Comparison of ENCODE assay signal across 30 cellular contexts in genomic region chr6:39167321-39167720, GRCh38.
"Had no signal": no experiment of that assay in that cellular context is flagged by ENCODE, and none has a peak within 500 bp of the region (broad histone marks: within the 10 kb centered on the region; RNA-seq: fewer than 3 reads in every experiment).

No MANE protein-coding gene starts in this region.

- H3K27me3 ChIP-seq: adrenal gland, ascending aorta, body of pancreas, brain microvascular endothelial cell, breast epithelium had no signal

- H3K27ac ChIP-seq: adrenal gland, ascending aorta, brain microvascular endothelial cell, breast epithelium, cardiac muscle cell had no signal

- ATAC-seq: activated naive CD8-positive, alpha-beta T cell treated with anti-CD3 and anti-CD28 coated beads, Interleukin-2, amount 50 U/mL, for 24 hours; body of pancreas had no signal

- H3K4me1 ChIP-seq: adrenal gland, ascending aorta, breast epithelium had no signal

- H3K4me3 ChIP-seq: adrenal gland, ascending aorta, body of pancreas, breast epithelium, cardiac muscle cell had no signal

- DNase-seq: activated effector memory CD4-positive, alpha-beta T cell treated with anti-CD3 and anti-CD28 coated beads, Interleukin-2, amount 50 U/mL, for 16 hours; activated effector memory CD4-positive, alpha-beta T cell treated with Interleukin-2 at 50 U/mL for 16 hours; activated gamma-delta T cell; activated gamma-delta T cell treated with Interleukin-2 at 50 U/mL for 16 hours; activated naive CD4-positive, alpha-beta T cell; activated naive CD4-positive, alpha-beta T cell treated with anti-CD3 and anti-CD28 coated beads for 36 hours; activated naive CD4-positive, alpha-beta T cell treated with anti-CD3 and anti-CD28 coated beads, Interleukin-2, amount 10 ng/mL, durations not matched to agents 7 days and 5 days; activated naive CD4-positive, alpha-beta T cell treated with anti-CD3 and anti-CD28 coated beads, Interleukin-2, amount 50 U/mL, for 16 hours; activated naive CD4-positive, alpha-beta T cell treated with Interleukin-2 at 50 U/mL for 16 hours; activated naive CD8-positive, alpha-beta T cell treated with anti-CD3 and anti-CD28 coated beads for 36 hours; activated naive CD8-positive, alpha-beta T cell treated with anti-CD3 and anti-CD28 coated beads, Interleukin-2, amount 10 ng/mL, durations not matched to agents 7 days and 5 days; activated naive CD8-positive, alpha-beta T cell treated with anti-CD3 and anti-CD28 coated beads, Interleukin-2, amount 50 U/mL, for 24 hours; activated T-cell treated with anti-CD3 and anti-CD28 coated beads, Interleukin-2, amount 50 U/mL, for 1 hour; activated T-cell treated with anti-CD3 and anti-CD28 coated beads, Interleukin-2, amount 50 U/mL, for 24 hours; activated T-cell treated with anti-CD3 and anti-CD28 coated beads, Interleukin-2, amount 50 U/mL, for 4 hours; activated T-cell treated with anti-CD3 and anti-CD28 coated beads, Interleukin-2, amount 50 U/mL, for 48 hours; activated T-cell treated with anti-CD3 and anti-CD28 coated beads, Interleukin-2, amount 50 U/mL, for 72 hours; adrenal gland; amniotic stem cell; amygdala; anterior cingulate cortex; aorta; body of pancreas; brain microvascular endothelial cell; caudate nucleus; central memory CD4-positive, alpha-beta T cell; cerebellar nuclear complex had no signal

- H3K36me3 ChIP-seq: adrenal gland, ascending aorta, brain microvascular endothelial cell, breast epithelium, cardiac muscle cell had no signal

- H3K9me3 ChIP-seq: adrenal gland, ascending aorta, body of pancreas had no signal
